ENCODE assay signal across 8 cellular contexts in the genomic region with DNA sequence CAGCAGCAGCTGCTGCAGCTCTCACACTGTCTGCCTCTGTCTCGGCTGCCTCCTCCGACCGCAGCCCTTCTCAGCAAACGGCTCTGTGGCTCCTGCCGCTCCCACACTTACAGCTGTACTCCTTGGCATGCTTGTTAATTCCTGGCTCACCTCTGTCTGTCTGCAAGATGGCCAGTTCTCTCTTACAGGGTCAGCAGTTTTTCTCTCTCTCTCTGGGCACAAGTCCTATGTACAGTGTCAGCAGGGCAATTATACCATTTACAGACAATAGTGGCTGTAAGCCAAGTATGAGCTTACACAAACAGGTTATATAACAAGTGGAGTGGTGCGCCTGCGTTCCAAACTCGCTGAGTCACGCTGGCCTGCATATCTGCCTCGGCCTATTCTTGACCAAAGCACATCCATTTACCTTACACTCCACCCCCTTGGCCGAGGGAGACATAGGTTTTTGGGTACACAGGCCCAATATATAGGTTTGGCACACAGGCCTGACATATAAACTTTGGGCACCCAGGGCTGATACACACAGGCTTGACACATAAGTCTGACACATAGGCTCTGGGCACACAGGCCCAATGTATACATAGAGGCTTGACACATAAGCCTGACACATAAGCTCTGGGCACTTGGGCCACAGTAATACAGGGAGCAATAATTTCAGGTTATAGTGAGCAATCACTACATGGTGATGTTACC. TPM values are rescaled to one million over a fixed set of nuclear protein-coding genes. Genes with fewer than 3 reads are reported as not detected.
DNase-seq lines count a peak whose midpoint lies in the region; ATAC-seq, FAIRE-seq and TF ChIP-seq lines count a peak whose summit lies in the region.

No MANE protein-coding gene starts in this region.

- no peak overlapping the region for H2BK20ac ChIP-seq in H9 (ENCODE audit: low read depth, low read length, poor library complexity, severe bottlenecking)

- H3K36me3 Mint-ChIP-seq in H9 (ENCODE audit: insufficient read depth in 1 of 3, low read depth in 3 of 3) = peaks cover 15 to 28% (median 26%) of the 10 kb centered on the region in 3 experiments

- H3K18ac ChIP-seq in H9 (ENCODE audit: insufficient read length, low read depth, low read length) = no peak overlapping the region

- H2AK5ac ChIP-seq in H9 (ENCODE audit: insufficient read length, low read length) = no peak overlapping the region

- POLR2A ChIA-PET in PC-3 (lab: Charles Lee; ENCODE audit: unreplicated experiment) = no interaction called here

- H3K79me1 ChIP-seq in H9 (ENCODE audit: insufficient read depth, low read depth, low read length, poor library complexity, severe bottlenecking) = peaks cover 6% of the 10 kb centered on the region

- H3K27ac ChIP-seq in DND-41 (ENCODE audit: low read length) (no peak overlapping the region), PC-3 (ENCODE audit: low read length) (peak overlapping the region; percentile 87), esophagus muscularis mucosa (replicated peaks in 1 of 4) (peak overlapping the region; percentile 83 to 88 (median 87)), pancreas (peak overlapping the region in 3 of 4 donors; percentile 68 to 80 (median 71)), H9 (ENCODE audit: insufficient read length, low read depth, low read length) (no peak overlapping the region)

- no peak overlapping the region for H3T11ph ChIP-seq in H9 (ENCODE audit: low read length)

- H3K4ac ChIP-seq in H9 (ENCODE audit: low read depth, low read length) = no peak overlapping the region

- H3K4me3 Mint-ChIP-seq in H9 = peak overlapping the region in 1 of 2 experiments; percentile 41; a peak in 1 of 5 replicates

- 49% methylated on average over 10 of the region's 11 CpGs for WGBS in esophagus muscularis mucosa
- WGBS in pancreas, 2 donors = 37 to 50% methylated on average over 11 of the region's 11 CpGs
- no CpG with 5 or more reads among the region's 11 CpGs for WGBS in H9 (ENCODE audit: extremely low coverage, insufficient read length, low lambda C conversion rate)

- H3K9ac ChIP-seq in DND-41 (ENCODE audit: low read depth, low read length) (no peak overlapping the region), PC-3 (ENCODE audit: low read length) (peak overlapping the region; percentile 67), H9 (ENCODE audit: extremely low read depth, insufficient read length, low read length) (no peak overlapping the region)

- H3K9me3 ChIP-seq in DND-41 (ENCODE audit: insufficient read depth, low read length, severe bottlenecking) = peaks cover 3% of the 10 kb centered on the region
- H3K9me3 ChIP-seq in PC-3 (ENCODE audit: low read length) = no peaks in the 10 kb centered on the region
- H3K9me3 ChIP-seq in esophagus muscularis mucosa = no peaks in the 10 kb centered on the region
- H3K9me3 ChIP-seq in pancreas = no peaks in the 10 kb centered on the region
- H3K9me3 ChIP-seq in H9 (ENCODE audit: control insufficient read depth, low read depth, low read length) = no peaks in the 10 kb centered on the region

- H3K9me2 ChIP-seq in PC-3 (replicated peaks; ENCODE audit: low read length) = no peaks in the 10 kb centered on the region

- H3K27ac Mint-ChIP-seq in H9 = no peak overlapping the region

- intact Hi-C loops in PC-3 (cut with micrococcal nuclease) (loop anchor here (1.0 to 10.0 kb wide), 4 partner anchors 23 to 449 kb away; a partner anchor contains a TSS), esophagus muscularis mucosa (cut with DNase I) (loop anchor here (5.0 kb wide), 1 partner anchor 87 kb away; a partner anchor contains a TSS), pancreas (cut with DNase I) (no loop called here)

- no peaks in the 10 kb centered on the region for H3F3A ChIP-seq in PC-3 (ENCODE audit: low read length, unreplicated experiment)

- peaks cover 41% of the 10 kb centered on the region for H3K79me2 ChIP-seq in DND-41 (ENCODE audit: insufficient read depth, low read length)
- H3K79me2 ChIP-seq in PC-3 (ENCODE audit: low read length) = peaks cover 54% of the 10 kb centered on the region
- peaks cover 3% of the 10 kb centered on the region; the same call in 1 of the 2 replicates for H3K79me2 ChIP-seq in H9 (ENCODE audit: insufficient read depth, low read length)

- DNase-seq in DND-41 (peak; percentile 27), PC-3 (peak; percentile 95), esophagus muscularis mucosa (ENCODE audit: extremely low spot score) (peak; percentile 68), pancreas (peak; percentile 58 to 81 (median 72)), NCI-H82 (lab: John Stamatoyannopoulos, UW) (no peak), H9 (no peak), NCI-H526 treated with DMSO at 0.1 percent for 48 hours (lab: John Stamatoyannopoulos, UW) (no peak)
- DNase-seq in activated T-cell treated with anti-CD3 and anti-CD28 coated beads, Interleukin-2, amount 50 U/mL, for 1 hour = no peak

- H3K4me2 ChIP-seq in DND-41 (ENCODE audit: insufficient read depth, low read length) = no peak overlapping the region
- H3K4me2 ChIP-seq in PC-3 (ENCODE audit: low read length) = peak overlapping the region; percentile 94
- no peak overlapping the region for H3K4me2 ChIP-seq in H9 (ENCODE audit: insufficient read depth, insufficient read length, low read length)

- TF ChIP-seq CTCF in DND-41 (IDR thresholded peaks at IDR 0.05; ENCODE audit: borderline replicate concordance, extremely low read depth, low read length, poor library complexity, severe bottlenecking) = no peak
- no peak for TF ChIP-seq CTCF in PC-3 (conservative IDR thresholded peaks at IDR 0.05; ENCODE audit: low read depth, low read length)
- TF ChIP-seq CTCF in esophagus muscularis mucosa (IDR thresholded peaks at IDR 0.05) = no peak
- TF ChIP-seq CTCF in pancreas (IDR thresholded peaks at IDR 0.05) = no peak
- TF ChIP-seq CTCF in H9 (conservative IDR thresholded peaks at IDR 0.05) = no peak

- peaks cover 7 to 8% of the 10 kb centered on the region in 2 experiments for H3K9me3 Mint-ChIP-seq in H9

- no peak overlapping the region for H3K23ac ChIP-seq in H9 (ENCODE audit: insufficient read length, low read depth, low read length)

- CTCF ChIA-PET in PC-3 (lab: Charles Lee) = interaction anchor here (0.6 to 0.7 kb wide), 3 partner anchors 29 to 533 kb away, joined by 3 to 6 read pairs (median 3); no protein-coding TSS in a partner anchor

- no peaks in the 10 kb centered on the region for H3K27me3 Mint-ChIP-seq in H9 (ENCODE audit: low read depth)

- no peak overlapping the region for H3K56ac ChIP-seq in H9 (ENCODE audit: insufficient read length, low read depth, low read length)

- ATAC-seq in DND-41 (ENCODE audit: insufficient read depth, low read depth) (no peak), PC-3 (peak; percentile 64), pancreas (peak; percentile 8 to 60 (median 34))

- H3K36me3 ChIP-seq in DND-41 (ENCODE audit: insufficient read depth, low read length) (peaks cover 8% of the 10 kb centered on the region), PC-3 (ENCODE audit: low read depth, low read length) (no peaks in the 10 kb centered on the region), esophagus muscularis mucosa (no peaks in the 10 kb centered on the region), pancreas (no peaks in the 10 kb centered on the region)

- no TSS peak for BruUV-seq in PC-3 (replicated peaks; lab: Mats Ljungman, UMichigan)

- H2BK5ac ChIP-seq in H9 (ENCODE audit: insufficient read length, low read length) = no peak overlapping the region

- H3K14ac ChIP-seq in H9 (ENCODE audit: insufficient read depth, low read length) = no peak overlapping the region

- H2BK15ac ChIP-seq in H9 (ENCODE audit: low read depth, low read length) = no peak overlapping the region

- no peak for TF ChIP-seq EP300 in esophagus muscularis mucosa (IDR thresholded peaks at IDR 0.05)

- H2BK120ac ChIP-seq in H9 (ENCODE audit: low read depth, low read length, poor library complexity, severe bottlenecking) = no peak overlapping the region

- peaks cover 11% of the 10 kb centered on the region for H3K23me2 ChIP-seq in H9 (ENCODE audit: insufficient read length, low read depth, low read length, poor library complexity, severe bottlenecking)

- H3K27me3 ChIP-seq in DND-41 (ENCODE audit: insufficient read depth, low read length, poor library complexity) = no peaks in the 10 kb centered on the region
- H3K27me3 ChIP-seq in PC-3 (ENCODE audit: low read length) = no peaks in the 10 kb centered on the region
- no peaks in the 10 kb centered on the region for H3K27me3 ChIP-seq in esophagus muscularis mucosa
- no peaks in the 10 kb centered on the region for H3K27me3 ChIP-seq in pancreas
- no peaks in the 10 kb centered on the region for H3K27me3 ChIP-seq in H9 (ENCODE audit: insufficient read depth, low read length)

- H3K4me1 Mint-ChIP-seq in H9 = peaks cover 26 to 29% of the 10 kb centered on the region in 2 experiments

- no peak for TF ChIP-seq POLR2A in esophagus muscularis mucosa (IDR thresholded peaks at IDR 0.05; ENCODE audit: low read depth)

- H4K5ac ChIP-seq in H9 (ENCODE audit: insufficient read length, low read depth, low read length) = no peak overlapping the region

- no peak overlapping the region for H4K91ac ChIP-seq in H9 (ENCODE audit: insufficient read length, low read depth, low read length)

- H2BK12ac ChIP-seq in H9 (ENCODE audit: insufficient read length, low read depth, low read length) = no peak overlapping the region

- H3K4me3 ChIP-seq in DND-41 (ENCODE audit: low read depth in 1 of 2, low read length in 2 of 2) (no peak overlapping the region), PC-3 (ENCODE audit: low read length) (peak overlapping the region; percentile 52), esophagus muscularis mucosa (peak overlapping the region in 3 of 4 donors; percentile 1 to 48 (median 42)), pancreas (peak overlapping the region in 2 of 4 donors; percentile 22 to 36)

- no peaks in the 10 kb centered on the region for H4K20me1 ChIP-seq in DND-41 (ENCODE audit: insufficient read depth, low read length)
- H4K20me1 ChIP-seq in PC-3 (ENCODE audit: low read length) = no peaks in the 10 kb centered on the region
- H4K20me1 ChIP-seq in H9 (ENCODE audit: control insufficient read depth, insufficient read depth, insufficient read length) = peaks cover 2% of the 10 kb centered on the region

- H3K4me1 ChIP-seq in DND-41 (ENCODE audit: insufficient read depth, low read length) (peaks cover 47% of the 10 kb centered on the region), PC-3 (ENCODE audit: insufficient read depth, low read length) (peaks cover 53% of the 10 kb centered on the region), esophagus muscularis mucosa (peaks cover 37 to 60% (median 54%) of the 10 kb centered on the region in 4 donors), pancreas (peaks cover 9 to 15% (median 14%) of the 10 kb centered on the region in 3 donors), H9 (ENCODE audit: insufficient read depth, low read length) (peaks cover 5% of the 10 kb centered on the region; the same call in 1 of the 2 replicates)

- FAIRE-seq in pancreas (lab: Jason Lieb, UNC) = no peak

- H4K8ac ChIP-seq in H9 (replicated peaks; ENCODE audit: insufficient read length, low read depth, low read length) = no peak overlapping the region

- H2AFZ ChIP-seq in DND-41 (ENCODE audit: low read depth, low read length) (no peak overlapping the region), PC-3 (ENCODE audit: low read length) (peak overlapping the region; percentile 8; the same call in 1 of the 2 replicates), H9 (ENCODE audit: low read length) (no peak overlapping the region)

RNA-seq across cellular contexts. Expression of a gene that starts 4.4 kb away (rescaled TPM):
- total RNA-seq in PC-3 (2014; rRNA removed) (1.9 and 2.3 TPM in 2 replicates), esophagus muscularis mucosa (10 to 100 TPM in 1 of 4 donors, 1 to 10 TPM in 3; 2.8 to 10.4 (median 6.4) TPM), pancreas (1 to 10 TPM; 1.5 to 5.0 (median 2.1) TPM), H9 (2021) (7.3 and 8.7 TPM in 2 replicates)
- polyA plus RNA-seq in pancreas = 1 to 10 TPM; 1.2 to 1.6 TPM

RNA-seq across cellular contexts. Expression of a gene that starts 18.2 kb away (rescaled TPM):
- 10.7 and 16.9 TPM in 2 replicates for total RNA-seq in PC-3 (2014; rRNA removed)
- total RNA-seq in esophagus muscularis mucosa = 10 to 100 TPM; 13.1 to 39.1 (median 24.1) TPM
- 10 to 100 TPM in 1 of 6 donors, 1 to 10 TPM in 5; 4.4 to 13.2 (median 7.4) TPM for total RNA-seq in pancreas
- 10 to 100 TPM in 1 of 2 donors, 1 to 10 TPM in 1; 6.3 to 10.5 TPM for polyA plus RNA-seq in pancreas
- 3.6 and 7.1 TPM in 2 replicates for total RNA-seq in H9 (2021)

RNA-seq across cellular contexts. Expression of a gene that starts 45.4 kb away (rescaled TPM):
- total RNA-seq in PC-3 (2014; rRNA removed) (0.58 and 0.95 TPM in 2 replicates), esophagus muscularis mucosa (1 to 10 TPM; 4.0 to 5.7 (median 4.6) TPM), pancreas (1 to 10 TPM; 2.1 to 4.4 (median 2.8) TPM), H9 (2021) (12.6 and 12.7 TPM in 2 replicates)
- polyA plus RNA-seq in pancreas = 1 to 10 TPM in 1 of 2 donors, under 1 TPM in 1; 0.80 to 1.9 TPM

Comparison
In these comparisons a context has a peak if more than half of its experiments do, and no peak if none do; other contexts are left out.
1. DNase-seq: peak in DND-41 (single experiment), PC-3 (single experiment), esophagus muscularis mucosa (single experiment) and pancreas (6 of 6); none in NCI-H82 (single experiment), activated T-cell treated with anti-CD3 and anti-CD28 coated beads, Interleukin-2, amount 50 U/mL, for 1 hour (single experiment), H9 (single experiment) and NCI-H526 treated with DMSO at 0.1 percent for 48 hours (single experiment).
2. H3K27ac ChIP-seq: peak in PC-3 (single experiment), esophagus muscularis mucosa (4 of 4) and pancreas (3 of 4); none in DND-41 (single experiment) and H9 (single experiment).
3. H3K4me3 ChIP-seq: peak in PC-3 (single experiment) and esophagus muscularis mucosa (3 of 4); none in DND-41 (0 of 2).
4. intact Hi-C loops: an anchor here in PC-3 (1.0 to 10.0 kb wide) and esophagus muscularis mucosa (5.0 kb wide); none called in pancreas.